In the genomic region with DNA sequence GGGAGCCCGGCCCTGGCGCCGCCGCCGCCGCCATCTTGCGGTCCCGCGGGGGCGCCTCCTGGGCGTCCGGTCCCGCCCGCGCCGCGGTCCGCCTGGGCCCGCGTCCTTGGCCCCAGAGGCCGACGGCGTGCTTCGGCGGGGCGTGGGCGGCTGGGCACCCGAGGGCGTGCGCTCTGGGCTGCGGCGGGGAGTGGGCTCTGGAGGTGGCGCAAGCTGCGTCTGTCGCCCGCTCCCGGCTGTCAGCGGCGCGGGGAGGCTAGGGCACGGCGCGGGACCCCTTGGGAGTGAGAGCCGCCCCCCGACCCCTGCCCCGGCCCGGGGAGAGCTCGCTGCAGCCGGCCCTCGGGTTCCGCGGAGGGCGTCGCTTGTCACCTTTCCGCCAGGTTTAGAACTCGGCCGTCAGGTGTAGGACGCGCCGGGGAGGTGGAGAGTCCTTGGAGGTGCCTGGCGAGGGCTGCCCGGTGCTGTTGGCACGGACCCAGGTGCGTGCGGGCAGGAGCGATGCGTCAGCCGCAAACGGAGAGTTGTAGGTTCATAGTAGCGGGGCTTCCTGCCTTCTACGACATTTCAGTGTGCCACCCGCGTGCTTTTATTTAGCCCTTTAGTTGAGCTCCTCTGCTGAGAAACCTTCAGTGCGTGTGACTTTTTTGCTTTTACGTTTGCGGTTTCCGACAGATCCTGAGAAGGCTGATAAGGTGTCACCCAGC, we compare ENCODE assay signal across 8 cellular contexts. TPM values are rescaled to one million over a fixed set of nuclear protein-coding genes. Genes with fewer than 3 reads are reported as not detected.
DNase-seq lines count a peak whose midpoint lies in the region; ATAC-seq and TF ChIP-seq lines count a peak whose summit lies in the region.

No MANE protein-coding gene starts in this region.

- H3K4me1 ChIP-seq in heart right ventricle (peaks cover 2 to 68% (median 45%) of the 10 kb centered on the region in 9 donors), psoas muscle (peaks cover 47% of the 10 kb centered on the region), urinary bladder (ENCODE audit: insufficient read depth) (no peaks in the 10 kb centered on the region)

- H3K36me3 ChIP-seq in heart right ventricle (no peaks in the 10 kb centered on the region), psoas muscle (ENCODE audit: insufficient read depth in 1 of 2, low read depth in 1 of 2) (no peaks in the 10 kb centered on the region), urinary bladder (ENCODE audit: insufficient read depth) (no peaks in the 10 kb centered on the region)

- H3K9me3 Mint-ChIP-seq in activated naive CD8-positive, alpha-beta T cell (ENCODE audit: low read depth) = no peaks in the 10 kb centered on the region

- H3K9me3 ChIP-seq in heart right ventricle = no peaks in the 10 kb centered on the region
- no peaks in the 10 kb centered on the region for H3K9me3 ChIP-seq in psoas muscle

- H3K27me3 ChIP-seq in heart right ventricle (no peaks in the 10 kb centered on the region), psoas muscle (ENCODE audit: insufficient read depth in 3 of 3, low read length in 2 of 3) (no peaks in the 10 kb centered on the region)

- intact Hi-C loops in heart right ventricle (cut with DNase I) = loop anchor here in 5 of 10 donors (5.0 to 10.0 kb wide), 7 partner anchors 38 to 300 kb away; a partner anchor contains a TSS
- intact Hi-C loops in psoas muscle (cut with DNase I) = loop anchor here (2.0 to 10.0 kb wide), 3 partner anchors 62 to 110 kb away; no protein-coding TSS in a partner anchor

- H3K4me3 ChIP-seq in heart right ventricle (peak overlapping the region; percentile 79 to 99 (median 94)), psoas muscle (peak overlapping the region; percentile 93), urinary bladder (ENCODE audit: low read depth, low read length) (peak overlapping the region; percentile 100)

- no peaks in the 10 kb centered on the region for H3K36me3 Mint-ChIP-seq in activated naive CD8-positive, alpha-beta T cell

- peak overlapping the region; percentile 97 for H3K4me3 Mint-ChIP-seq in activated naive CD8-positive, alpha-beta T cell

- H3K27me3 Mint-ChIP-seq in activated naive CD8-positive, alpha-beta T cell = no peaks in the 10 kb centered on the region

- peaks cover 28% of the 10 kb centered on the region for H3K4me1 Mint-ChIP-seq in activated naive CD8-positive, alpha-beta T cell (ENCODE audit: low read depth)

- peak; percentile 28 for ATAC-seq in GM21515 (IDR thresholded peaks at IDR 0.05; ENCODE audit: unreplicated experiment)
- ATAC-seq in heart right ventricle = peak in 7 of 8 donors; percentile 1 to 47 (median 10)
- peak; percentile 41 to 62 (median 50) for ATAC-seq in psoas muscle

- peak overlapping the region; percentile 91 to 100 (median 99) for H3K27ac ChIP-seq in heart right ventricle
- H3K27ac ChIP-seq in psoas muscle = peak overlapping the region; percentile 99
- peak overlapping the region; percentile 100 for H3K27ac ChIP-seq in urinary bladder (ENCODE audit: low read depth)

- DNase-seq in D341Med (ENCODE audit: low spot score) (peak; percentile 75), HuH-7.5 (ENCODE audit: low spot score) (peak; percentile 44), SKM-1 treated with dmso at 0.1 percent for 144 hours (lab: John Stamatoyannopoulos, UW; ENCODE audit: unreplicated experiment) (peak; percentile 13), heart right ventricle (peak; percentile 62 to 67), psoas muscle (peak; percentile 79 to 91)

- no peak for TF ChIP-seq CTCF in heart right ventricle (IDR thresholded peaks at IDR 0.05)
- TF ChIP-seq CTCF in psoas muscle (IDR thresholded peaks at IDR 0.05) = no peak

- H3K27ac Mint-ChIP-seq in activated naive CD8-positive, alpha-beta T cell = peak overlapping the region; percentile 91

- 0% methylated on average over 66 to 77 of the region's 77 CpGs for WGBS in heart right ventricle, 2 donors
- WGBS in psoas muscle, 3 donors = 0 to 1% (median 0%) methylated on average over 39 to 77 of the region's 77 CpGs
- under 1% methylated on average over 77 of the region's 77 CpGs for WGBS in urinary bladder

RNA-seq across cellular contexts. Expression of a gene that starts 0.9 kb away (rescaled TPM):
- total RNA-seq in heart right ventricle (100 to 1,000 TPM; 202 to 269 (median 237) TPM), psoas muscle (100 to 1,000 TPM; 168 to 259 (median 235) TPM), urinary bladder (278 TPM)
- polyA plus RNA-seq in heart right ventricle (100 to 1,000 TPM in 1 of 2 donors, 10 to 100 TPM in 1; 33.2 to 152 TPM), psoas muscle (100 to 1,000 TPM; 173 to 328 (median 225) TPM), urinary bladder (195 TPM)

RNA-seq across cellular contexts. Expression of a gene that starts 29.0 kb away (rescaled TPM):
- total RNA-seq in heart right ventricle (under 1 TPM in 1 of 10 donors, not detected in 9; 0.22 TPM), psoas muscle (under 1 TPM in 1 of 4 donors, not detected in 3; 0.19 TPM), urinary bladder (not detected)
- polyA plus RNA-seq in heart right ventricle (under 1 TPM in 1 of 2 donors, not detected in 1; 0.04 TPM), psoas muscle (under 1 TPM in 1 of 3 donors, not detected in 2; 0.04 TPM), urinary bladder (0.08 TPM)

Comparison
In these comparisons a context has a peak if more than half of its experiments do, and no peak if none do; other contexts are left out.
1. Peak in every context shown above with its lines: DNase-seq, ATAC-seq, H3K4me3 ChIP-seq and H3K27ac ChIP-seq.
2. DNase-seq: peak in every context shown above with its lines; median percentile 85 in psoas muscle; 75 in D341Med; 64 in heart right ventricle; 44 in HuH-7.5; 13 in SKM-1 treated with dmso at 0.1 percent for 144 hours.